8 cellular contexts compared by ENCODE assay signal in genomic region chr20:17843246-17844132, GRCh38.
DNase-seq lines count a peak whose midpoint lies in the region; TF ChIP-seq lines count a peak whose summit lies in the region.

No MANE protein-coding gene starts in this region.

- peaks cover 64% of the 10 kb centered on the region for H3K79me2 ChIP-seq in mammary epithelial cell (ENCODE audit: insufficient read depth, low read length)

- H3K36me3 ChIP-seq in mammary epithelial cell (ENCODE audit: insufficient read depth, low read length), result no peaks in the 10 kb centered on the region
- no peaks in the 10 kb centered on the region for H3K36me3 ChIP-seq in muscle layer of duodenum (ENCODE audit: control insufficient read depth in 1 of 2, insufficient read depth in 2 of 2, low read length in 2 of 2)

- 20% methylated on average over 13 of the region's 14 CpGs for WGBS in mammary epithelial cell (ENCODE audit: low coverage, missing lambda C conversion rate)

- H3K9me3 ChIP-seq in mammary epithelial cell (replicated peaks; ENCODE audit: insufficient read depth, low read length), result peaks cover 9% of the 10 kb centered on the region
- H3K9me3 ChIP-seq in muscle layer of duodenum (ENCODE audit: control insufficient read depth in 1 of 2, low read length in 2 of 2), result no peaks in the 10 kb centered on the region

- H4K20me1 ChIP-seq in mammary epithelial cell (ENCODE audit: insufficient read depth, low read length), result no peaks in the 10 kb centered on the region

- H2AFZ ChIP-seq in mammary epithelial cell (ENCODE audit: low read depth, low read length), result peak overlapping the region; percentile 10

- H3K4me3 ChIP-seq in mammary epithelial cell (replicated peaks in 1 of 3; ENCODE audit: insufficient read depth in 1 of 3, low read depth in 2 of 3, low read length in 3 of 3), result peak overlapping the region in 1 of 3 experiments; percentile 5
- no peak overlapping the region for H3K4me3 ChIP-seq in muscle layer of duodenum (ENCODE audit: low read depth in 1 of 2, low read length in 2 of 2)

- in situ Hi-C loops in mammary epithelial cell (cut with MboI; ENCODE audit: low sequenced_read_pairs in 2 of 2) (no loop called here), GM13977 (cut with MboI; ENCODE audit: low pct_unique_long_range_greater_than_20kb, low sequenced_read_pairs, unreplicated experiment) (no loop called here)

- TF ChIP-seq CTCF in mammary epithelial cell (conservative IDR thresholded peaks at IDR 0.05 in 1 of 2, IDR thresholded peaks at IDR 0.05 in 1 of 2; ENCODE audit: extremely low read depth in 1 of 2, insufficient read depth in 1 of 2, low read depth in 1 of 2, low read length in 2 of 2) (no peak), GM13977 (IDR thresholded peaks at IDR 0.05; ENCODE audit: extremely low read depth, insufficient read depth, missing control alignments) (no peak)

- dilution Hi-C loops in mammary epithelial cell (cut with HindIII; ENCODE audit: low sequenced_read_pairs), result no loop called here

- peaks cover 48% of the 10 kb centered on the region for H3K4me1 ChIP-seq in mammary epithelial cell (ENCODE audit: insufficient read depth, low read length)
- peaks cover 5 to 12% of the 10 kb centered on the region in 2 donors for H3K4me1 ChIP-seq in muscle layer of duodenum (ENCODE audit: control insufficient read depth in 1 of 2, insufficient read depth in 2 of 2, low read length in 2 of 2)

- CTCF ChIA-PET in mammary epithelial cell (lab: Charles Lee; ENCODE audit: low non-redundant PET), result no interaction called here

- H3K27me3 ChIP-seq in mammary epithelial cell (ENCODE audit: insufficient read depth, low read length), result no peaks in the 10 kb centered on the region
- no peaks in the 10 kb centered on the region for H3K27me3 ChIP-seq in muscle layer of duodenum (ENCODE audit: low read depth, low read length)

- DNase-seq in GM04503 (ENCODE audit: low read depth) (peak; percentile 90), HS-5 (ENCODE audit: low read depth) (peak; percentile 78), mammary epithelial cell (peak; percentile 97), NCI-H524 (lab: John Stamatoyannopoulos, UW) (no peak), HT-29 (ENCODE audit: low spot score) (no peak), GM13977 (ENCODE audit: low spot score) (no peak), SKM-1 treated with dmso at 0.1 percent for 144 hours (lab: John Stamatoyannopoulos, UW; ENCODE audit: unreplicated experiment) (no peak)

- H3K27ac ChIP-seq in mammary epithelial cell (ENCODE audit: insufficient read depth, low read depth, low read length) (peak overlapping the region; percentile 50), muscle layer of duodenum (ENCODE audit: low read length) (peak overlapping the region; percentile 46)

- H3K4me2 ChIP-seq in mammary epithelial cell (ENCODE audit: insufficient read depth, low read depth, low read length), result peak overlapping the region; percentile 67

- BruUV-seq in mammary epithelial cell (replicated peaks; lab: Mats Ljungman, UMichigan), result no TSS peak

- H3K9ac ChIP-seq in mammary epithelial cell (ENCODE audit: insufficient read depth, low read length), result no peak overlapping the region

- intact Hi-C loops in mammary epithelial cell (cut with micrococcal nuclease), result loop anchor here (2.0 kb wide), 1 partner anchor 163 kb away; no protein-coding TSS in a partner anchor

Comparison
In these comparisons a context has a peak if more than half of its experiments do, and no peak if none do; other contexts are left out.
1. DNase-seq: peak in GM04503 (single experiment), HS-5 (single experiment) and mammary epithelial cell (single experiment); none in NCI-H524 (0 of 2), HT-29 (single experiment), GM13977 (single experiment) and SKM-1 treated with dmso at 0.1 percent for 144 hours (single experiment).